ENCODE assay signal across 16 cellular contexts in the genomic region with DNA sequence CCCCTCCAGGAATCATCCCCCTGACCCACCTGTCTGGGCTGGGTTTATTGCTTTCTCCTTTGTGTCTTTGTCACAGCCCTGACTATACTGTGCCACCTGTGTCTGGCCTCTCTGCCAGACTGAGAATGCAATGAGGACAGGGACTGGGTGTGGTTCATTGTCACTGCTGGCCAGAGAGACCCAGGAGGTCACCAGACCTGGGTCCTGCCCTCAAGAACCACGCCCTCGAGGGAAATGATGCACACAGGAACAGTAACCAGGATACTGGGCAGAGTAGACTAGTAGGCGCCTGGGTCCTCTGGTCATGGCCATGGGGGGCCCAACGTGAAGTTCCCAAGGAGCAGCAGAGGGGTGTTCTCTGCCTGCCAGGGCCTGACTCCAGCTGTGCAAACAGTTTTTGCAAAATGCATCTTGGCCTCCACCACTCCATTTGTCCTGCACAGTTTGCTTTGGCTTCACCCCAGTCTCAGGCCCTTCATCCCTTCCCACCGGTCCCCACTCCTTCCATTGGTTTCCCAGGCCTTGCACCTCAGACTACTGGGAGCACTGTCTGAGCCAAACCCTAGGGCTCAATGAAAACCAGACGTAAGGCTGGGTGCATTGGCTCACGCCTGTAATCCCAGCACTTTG. TPM values are rescaled to one million over a fixed set of nuclear protein-coding genes. Genes with fewer than 3 reads are reported as not detected.
DNase-seq lines count a peak whose midpoint lies in the region; ATAC-seq and TF ChIP-seq lines count a peak whose summit lies in the region.
"Had no signal": no experiment of that assay in that cellular context is flagged by ENCODE, and none has a peak within 500 bp of the region (broad histone marks: within the 10 kb centered on the region; RNA-seq: fewer than 3 reads in every experiment).

No MANE protein-coding gene starts in this region.

- no peaks in the 10 kb centered on the region for H3K27me3 ChIP-seq in ascending aorta
- no peaks in the 10 kb centered on the region for H3K27me3 ChIP-seq in prostate gland (replicated peaks; ENCODE audit: insufficient read depth)
- H3K27me3 ChIP-seq: cardiac muscle cell had no signal

- H3K4me3 ChIP-seq in ascending aorta, result no peak overlapping the region
- H3K4me3 ChIP-seq in prostate gland, result no peak overlapping the region
- H3K4me3 ChIP-seq: cardiac muscle cell had no signal

- ATAC-seq in HG03457 (IDR thresholded peaks at IDR 0.05; ENCODE audit: unreplicated experiment) (no peak), GM21825 (IDR thresholded peaks at IDR 0.05; ENCODE audit: unreplicated experiment) (no peak)
- ATAC-seq: activated T-helper 17 cell treated with anti-CD3 and anti-CD28 coated beads, Interleukin-2, amount 50 U/mL, for 72 hours; CD8-positive, alpha-beta T cell had no signal

- peaks cover 9 to 57% of the 10 kb centered on the region in 2 donors for H3K4me1 ChIP-seq in ascending aorta
- H3K4me1 ChIP-seq in prostate gland (replicated peaks), result peaks cover 4% of the 10 kb centered on the region

- WGBS in prostate gland, result 48% methylated on average over 7 of the region's 7 CpGs

- H3K36me3 ChIP-seq in ascending aorta, result no peaks in the 10 kb centered on the region
- no peaks in the 10 kb centered on the region for H3K36me3 ChIP-seq in prostate gland
- H3K36me3 ChIP-seq: cardiac muscle cell had no signal

- H3K9me3 ChIP-seq in ascending aorta (no peaks in the 10 kb centered on the region), prostate gland (no peaks in the 10 kb centered on the region)

- TF ChIP-seq CTCF in ascending aorta (IDR thresholded peaks at IDR 0.05), result no peak
- no peak for TF ChIP-seq CTCF in prostate gland (IDR thresholded peaks at IDR 0.05)

- intact Hi-C loops in ascending aorta (cut with DNase I) (no loop called here), prostate gland (cut with DNase I) (no loop called here)

- no peak for TF ChIP-seq POLR2A in prostate gland (IDR thresholded peaks at IDR 0.05)

- peak overlapping the region; percentile 96 to 97 for H3K27ac ChIP-seq in ascending aorta
- peak overlapping the region in 1 of 2 donors; percentile 15 for H3K27ac ChIP-seq in prostate gland
- H3K27ac ChIP-seq: cardiac muscle cell had no signal

- DNase-seq in COLO668 (lab: John Stamatoyannopoulos, UW; ENCODE audit: unreplicated experiment) (peak; percentile 39), NCI-H1092 treated with DMSO at 0.1 percent for 48 hours (lab: John Stamatoyannopoulos, UW) (peak; percentile 90), ascending aorta (ENCODE audit: low spot score in 2 of 2) (peak in 1 of 2 donors; percentile 55), prostate gland (ENCODE audit: low spot score) (peak; percentile 78), middle frontal gyrus (ENCODE audit: extremely low spot score, low spot score) (no peak), NOMO-1 (lab: John Stamatoyannopoulos, UW; ENCODE audit: unreplicated experiment in 2 of 2) (no peak)
- DNase-seq: activated CD4-positive, CD25-positive, alpha-beta regulatory T cell treated with anti-CD3 and anti-CD28 coated beads, Interleukin-2, amount 50 U/mL, for 72 hours; Kasumi-1; NCI-H226; RPMI8226; stimulated activated CD4-positive, alpha-beta T cell treated with anti-CD3 and anti-CD28 coated beads, Interleukin-12 subunit alpha, Interleukin-12 subunit beta, amount 100 ng/mL, for 4 hours had no signal

RNA-seq across cellular contexts. Expression of a gene that starts 17.8 kb away (rescaled TPM):
- total RNA-seq in ascending aorta (125 TPM), prostate gland (10 to 100 TPM; 26.5 to 98.9 TPM)

Comparison
In these comparisons a context has a peak if more than half of its experiments do, and no peak if none do; other contexts are left out.
1. DNase-seq: peak in COLO668 (single experiment), NCI-H1092 treated with DMSO at 0.1 percent for 48 hours (single experiment) and prostate gland (single experiment); none in middle frontal gyrus (single experiment) and NOMO-1 (0 of 2).